17 cellular contexts compared by ENCODE assay signal in genomic region chr21:15204140-15204774, GRCh38.
DNase-seq lines count a peak whose midpoint lies in the region; ATAC-seq and TF ChIP-seq lines count a peak whose summit lies in the region.
"Had no signal": no experiment of that assay in that cellular context is flagged by ENCODE, and none has a peak within 500 bp of the region (broad histone marks: within the 10 kb centered on the region; RNA-seq: fewer than 3 reads in every experiment).

No MANE protein-coding gene starts in this region.

- WGBS in heart right ventricle, 2 donors = 54 to 59% methylated on average over 9 of the region's 9 CpGs

- no peak for TF ChIP-seq CTCF in C4-2B (conservative IDR thresholded peaks at IDR 0.05)
- no peak for TF ChIP-seq CTCF in heart right ventricle (IDR thresholded peaks at IDR 0.05)
- TF ChIP-seq CTCF in mesothelial cell of epicardium (IDR thresholded peaks at IDR 0.05; ENCODE audit: unreplicated experiment) = no peak

- peak overlapping the region; percentile 86 for H3K27ac Mint-ChIP-seq in mesothelial cell of epicardium
- H3K27ac Mint-ChIP-seq: IgD-negative memory B cell had no signal

- H3K4me3 Mint-ChIP-seq in mesothelial cell of epicardium = no peak overlapping the region
- H3K4me3 Mint-ChIP-seq: IgD-negative memory B cell had no signal

- no peaks in the 10 kb centered on the region for H3K9me3 ChIP-seq in heart right ventricle

- DNase-seq in LoVo (ENCODE audit: low spot score) (peak; percentile 19), heart right ventricle (no peak), mesothelial cell of epicardium (ENCODE audit: low spot score in 2 of 2, unreplicated experiment in 2 of 2) (no peak), NCI-H2029 treated with DMSO at 0.1 percent for 48 hours (lab: John Stamatoyannopoulos, UW) (no peak), NCI-H345 (lab: John Stamatoyannopoulos, UW) (no peak), middle frontal gyrus (ENCODE audit: extremely low spot score, low spot score) (no peak)
- DNase-seq: C1 segment of cervical spinal cord, DMS 273 treated with DMSO at 0.1 percent for 48 hours, GF-D8, NCI-H1417, NCI-H2029, NCI-H2171 treated with DMSO at 0.1 percent for 48 hours, NCI-H774, PC-9 had no signal

- H3K4me3 ChIP-seq in heart right ventricle = no peak overlapping the region
- H3K4me3 ChIP-seq: PC-9 had no signal

- ATAC-seq in heart right ventricle (peak in 4 of 8 donors; percentile 33 to 67 (median 37)), HG02763 (IDR thresholded peaks at IDR 0.05; ENCODE audit: unreplicated experiment) (no peak)

- H3K9me3 Mint-ChIP-seq in mesothelial cell of epicardium = peaks cover 5% of the 10 kb centered on the region

- peak overlapping the region; percentile 40; the same call in 1 of the 2 replicates for H3K27ac ChIP-seq in C4-2B
- H3K27ac ChIP-seq in heart right ventricle = peak overlapping the region in 7 of 10 donors; percentile 29 to 68 (median 58)
- H3K27ac ChIP-seq: PC-9 had no signal

- H3K4me1 Mint-ChIP-seq in mesothelial cell of epicardium = peaks cover 46% of the 10 kb centered on the region

- intact Hi-C loops in heart right ventricle (cut with DNase I) = no loop called here

- no peaks in the 10 kb centered on the region for H3K36me3 ChIP-seq in heart right ventricle

- H3K27me3 ChIP-seq in heart right ventricle = no peaks in the 10 kb centered on the region

- no peaks in the 10 kb centered on the region for H3K27me3 Mint-ChIP-seq in mesothelial cell of epicardium (ENCODE audit: low read depth)

- peaks cover 0 to 37% (median 15%) of the 10 kb centered on the region in 9 donors for H3K4me1 ChIP-seq in heart right ventricle

- H3K36me3 Mint-ChIP-seq in mesothelial cell of epicardium = no peaks in the 10 kb centered on the region
- H3K36me3 Mint-ChIP-seq: IgD-negative memory B cell had no signal
